In the genomic region with DNA sequence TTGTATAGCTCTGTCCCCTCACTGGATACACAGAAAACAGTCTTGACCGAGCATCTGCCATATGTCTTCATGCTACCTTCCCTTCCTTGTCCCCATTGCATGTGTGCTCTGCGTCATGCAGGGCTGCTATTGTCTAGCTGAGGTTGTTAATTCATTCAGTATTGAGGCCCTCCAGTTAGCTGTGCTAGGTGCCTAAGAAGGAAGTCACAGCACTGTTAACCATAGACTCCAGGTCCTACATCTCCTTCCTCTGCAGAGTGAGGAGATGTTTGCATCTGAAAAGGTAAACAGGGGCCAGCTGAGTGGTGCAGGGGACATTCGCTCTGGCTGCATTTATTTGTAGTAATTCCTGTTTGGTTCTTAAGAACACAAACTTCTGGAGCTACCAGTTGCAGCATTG, we compare ENCODE assay signal across 19 cellular contexts. TPM values are rescaled to one million over a fixed set of nuclear protein-coding genes. Genes with fewer than 3 reads are reported as not detected.
DNase-seq lines count a peak whose midpoint lies in the region; ATAC-seq, FAIRE-seq and TF ChIP-seq lines count a peak whose summit lies in the region.
"Had no signal": no experiment of that assay in that cellular context is flagged by ENCODE, and none has a peak within 500 bp of the region (broad histone marks: within the 10 kb centered on the region; RNA-seq: fewer than 3 reads in every experiment).

No MANE protein-coding gene starts in this region.

- FAIRE-seq in urothelium cell line (lab: Jason Lieb, UNC), result peak; percentile 48
- FAIRE-seq: A204.1, GM12878, GM19239 had no signal

- TF ChIP-seq CTCF in right atrium auricular region (IDR thresholded peaks at IDR 0.05) (no peak), neural crest cell (conservative IDR thresholded peaks at IDR 0.05) (no peak)

- peaks cover 3% of the 10 kb centered on the region for H3K36me3 Mint-ChIP-seq in neural crest cell (ENCODE audit: low read depth)

- no peak for ATAC-seq in GM21528 (IDR thresholded peaks at IDR 0.05; ENCODE audit: low FRiP score, unreplicated experiment)
- ATAC-seq: PC-3 had no signal

- DNase-seq in right atrium auricular region (ENCODE audit: low spot score) (no peak), cardiac septum (ENCODE audit: low spot score) (no peak), caudate nucleus (lab: John Stamatoyannopoulos, UW) (no peak), neural crest cell (ENCODE audit: low read depth, low spot score) (no peak), urothelium cell line (ENCODE audit: low spot score) (no peak), anterior cingulate cortex (lab: John Stamatoyannopoulos, UW) (no peak)
- DNase-seq in stimulated activated naive CD4-positive, alpha-beta T cell (lab: John Stamatoyannopoulos, UW), result no peak
- DNase-seq: DMS79, Karpas-422, MM.1S, NCI-H1105 treated with DMSO at 0.1 percent for 48 hours, NCI-H187, NCI-H446, NCI-H748 treated with DMSO at 0.1 percent for 48 hours, PC-3 had no signal

- intact Hi-C loops in cardiac septum (cut with DNase I), result loop anchor here (5.0 kb wide), 1 partner anchor 42 kb away; no protein-coding TSS in a partner anchor

- H3K9me3 ChIP-seq in right atrium auricular region, result no peaks in the 10 kb centered on the region

- peak overlapping the region; percentile 43 to 55 for H3K27ac ChIP-seq in right atrium auricular region
- H3K27ac ChIP-seq in caudate nucleus (ENCODE audit: low read depth, low read length), result peak overlapping the region; percentile 17

- H3K27ac Mint-ChIP-seq in neural crest cell (ENCODE audit: unreplicated experiment), result peak overlapping the region; percentile 60

- H3K4me1 Mint-ChIP-seq in neural crest cell, result peaks cover 24% of the 10 kb centered on the region

- H3K36me3 ChIP-seq in right atrium auricular region, result no peaks in the 10 kb centered on the region

- peaks cover 0 to 49% of the 10 kb centered on the region in 2 donors for H3K4me1 ChIP-seq in right atrium auricular region

- no peaks in the 10 kb centered on the region for H3K27me3 ChIP-seq in right atrium auricular region

- peaks cover 2% of the 10 kb centered on the region for H3K9me3 Mint-ChIP-seq in neural crest cell

- no peak overlapping the region for H3K4me3 ChIP-seq in right atrium auricular region
- H3K4me3 ChIP-seq: GM12878 had no signal

- H3K4me3 Mint-ChIP-seq in neural crest cell, result no peak overlapping the region

- no peaks in the 10 kb centered on the region for H3K27me3 Mint-ChIP-seq in neural crest cell (ENCODE audit: low read depth)

RNA-seq across cellular contexts. Expression of a gene that starts 48.2 kb away (rescaled TPM):
- total RNA-seq in right atrium auricular region (10 to 100 TPM; 31.8 to 50.9 TPM), cardiac septum (53.0 TPM), neural crest cell (24.4 and 26.5 TPM in 2 replicates)
